Comparison of ENCODE assay signal across 8 cellular contexts in genomic region chr11:4539603-4540219, GRCh38. TPM values are rescaled to one million over a fixed set of nuclear protein-coding genes. Genes with fewer than 3 reads are reported as not detected.
A peak's percentile ranks its signal among the peaks of the same experiment; 100 is the strongest.
DNase-seq lines count a peak whose midpoint lies in the region; ATAC-seq and TF ChIP-seq lines count a peak whose summit lies in the region.

No MANE protein-coding gene starts in this region.

- BruUV-seq in PC-3 (replicated peaks; lab: Mats Ljungman, UMichigan), result no TSS peak

- H3K9me3 Mint-ChIP-seq in activated T-helper 2 cell treated with anti-CD3 and anti-CD28 coated beads, Interferon-gamma antibody, Interleukin-2, Interleukin-4, amounts not matched to agents 10 μg/mL and 5 μg/mL and 100 μg/mL, durations not matched to agents 14 hours and 24 hours and 36 hours, result no peaks in the 10 kb centered on the region

- H3K4me2 ChIP-seq in PC-3 (ENCODE audit: low read length) (no peak overlapping the region), parathyroid adenoma (ENCODE audit: low read length) (no peak overlapping the region)

- CTCF ChIA-PET in PC-3 (lab: Charles Lee), result interaction anchor here (1.0 to 1.2 kb wide), 2 partner anchors 352 to 355 kb away, joined by 3 to 18 read pairs; no protein-coding TSS in a partner anchor

- H3K4me1 Mint-ChIP-seq in activated T-helper 2 cell treated with anti-CD3 and anti-CD28 coated beads, Interferon-gamma antibody, Interleukin-2, Interleukin-4, amounts not matched to agents 10 μg/mL and 5 μg/mL and 100 μg/mL, durations not matched to agents 14 hours and 24 hours and 36 hours (ENCODE audit: low read depth), result no peaks in the 10 kb centered on the region

- POLR2A ChIA-PET in PC-3 (lab: Charles Lee; ENCODE audit: unreplicated experiment), result no interaction called here

- H3K27ac ChIP-seq in PC-3 (ENCODE audit: low read length) (no peak overlapping the region), parathyroid adenoma (no peak overlapping the region)

- H3K9ac ChIP-seq in PC-3 (ENCODE audit: low read length) (no peak overlapping the region), parathyroid adenoma (no peak overlapping the region)

- H3K79me2 ChIP-seq in PC-3 (ENCODE audit: low read length) (no peaks in the 10 kb centered on the region), parathyroid adenoma (no peaks in the 10 kb centered on the region)

- H2AFZ ChIP-seq in PC-3 (ENCODE audit: low read length), result no peak overlapping the region
- no peak overlapping the region for H2AFZ ChIP-seq in parathyroid adenoma

- H3K9me2 ChIP-seq in PC-3 (replicated peaks; ENCODE audit: low read length), result no peaks in the 10 kb centered on the region

- no peaks in the 10 kb centered on the region for H3K36me3 Mint-ChIP-seq in activated T-helper 2 cell treated with anti-CD3 and anti-CD28 coated beads, Interferon-gamma antibody, Interleukin-2, Interleukin-4, amounts not matched to agents 10 μg/mL and 5 μg/mL and 100 μg/mL, durations not matched to agents 14 hours and 24 hours and 36 hours (ENCODE audit: low read depth)

- H3K9me3 ChIP-seq in PC-3 (ENCODE audit: low read length) (no peaks in the 10 kb centered on the region), parathyroid adenoma (ENCODE audit: control insufficient read depth, low read length) (no peaks in the 10 kb centered on the region)

- H4K20me1 ChIP-seq in PC-3 (ENCODE audit: low read length), result no peaks in the 10 kb centered on the region

- intact Hi-C loops in PC-3 (cut with micrococcal nuclease), result loop anchor here (1.0 kb wide), 2 partner anchors 352 to 357 kb away; no protein-coding TSS in a partner anchor
- intact Hi-C loops in activated T-helper 2 cell treated with anti-CD3 and anti-CD28 coated beads, Interferon-gamma antibody, Interleukin-2, Interleukin-4, amounts not matched to agents 10 μg/mL and 5 μg/mL and 100 μg/mL, durations not matched to agents 14 hours and 24 hours and 36 hours (cut with micrococcal nuclease), result loop anchor here (1.0 kb wide), 1 partner anchor 352 kb away; no protein-coding TSS in a partner anchor

- H3K27me3 ChIP-seq in PC-3 (ENCODE audit: low read length) (no peaks in the 10 kb centered on the region), parathyroid adenoma (ENCODE audit: control insufficient read depth, insufficient read depth, low read length) (no peaks in the 10 kb centered on the region)

- peak; percentile 47 for ATAC-seq in HG02678 (IDR thresholded peaks at IDR 0.05; ENCODE audit: unreplicated experiment)
- peak; percentile 83 for ATAC-seq in PC-3
- no peak for ATAC-seq in HG02840 (IDR thresholded peaks at IDR 0.05; ENCODE audit: low FRiP score, unreplicated experiment)

- H3K4me1 ChIP-seq in PC-3 (ENCODE audit: insufficient read depth, low read length) (peaks cover 6% of the 10 kb centered on the region; the same call in 1 of the 2 replicates), parathyroid adenoma (no peaks in the 10 kb centered on the region)

- no peak overlapping the region for H3K4me3 Mint-ChIP-seq in activated T-helper 2 cell treated with anti-CD3 and anti-CD28 coated beads, Interferon-gamma antibody, Interleukin-2, Interleukin-4, amounts not matched to agents 10 μg/mL and 5 μg/mL and 100 μg/mL, durations not matched to agents 14 hours and 24 hours and 36 hours (ENCODE audit: low read depth)

- TF ChIP-seq CTCF in PC-3 (conservative IDR thresholded peaks at IDR 0.05; ENCODE audit: low read depth, low read length), result peak; percentile 84
- TF ChIP-seq CTCF in parathyroid adenoma (IDR thresholded peaks at IDR 0.05), result peak; percentile 61

- peaks cover 6% of the 10 kb centered on the region for H3K27me3 Mint-ChIP-seq in activated T-helper 2 cell treated with anti-CD3 and anti-CD28 coated beads, Interferon-gamma antibody, Interleukin-2, Interleukin-4, amounts not matched to agents 10 μg/mL and 5 μg/mL and 100 μg/mL, durations not matched to agents 14 hours and 24 hours and 36 hours (ENCODE audit: low read depth)

- H3K27ac Mint-ChIP-seq in activated T-helper 2 cell treated with anti-CD3 and anti-CD28 coated beads, Interferon-gamma antibody, Interleukin-2, Interleukin-4, amounts not matched to agents 10 μg/mL and 5 μg/mL and 100 μg/mL, durations not matched to agents 14 hours and 24 hours and 36 hours, result no peak overlapping the region

- H3K4me3 ChIP-seq in PC-3 (ENCODE audit: low read length) (no peak overlapping the region), parathyroid adenoma (ENCODE audit: low read depth, low read length) (no peak overlapping the region)

- H3F3A ChIP-seq in PC-3 (ENCODE audit: low read length, unreplicated experiment), result no peaks in the 10 kb centered on the region

- no peaks in the 10 kb centered on the region for H3K36me3 ChIP-seq in PC-3 (ENCODE audit: low read depth, low read length)
- no peaks in the 10 kb centered on the region for H3K36me3 ChIP-seq in parathyroid adenoma (ENCODE audit: control insufficient read depth, insufficient read depth, low read length)

- peak; percentile 19 for DNase-seq in NCI-H2107 (lab: John Stamatoyannopoulos, UW)
- DNase-seq in NCI-H2107 treated with DMSO at 0.1 percent for 48 hours (lab: John Stamatoyannopoulos, UW; ENCODE audit: unreplicated experiment), result no peak
- DNase-seq in PC-3, result peak; percentile 63
- peak; percentile 11 for DNase-seq in activated T-helper 2 cell treated with anti-CD3 and anti-CD28 coated beads, Interferon-gamma antibody, Interleukin-2, Interleukin-4, amounts not matched to agents 10 μg/mL and 5 μg/mL and 100 μg/mL, durations not matched to agents 14 hours and 24 hours and 36 hours (ENCODE audit: low spot score)
- peak; percentile 25 for DNase-seq in germinal center (ENCODE audit: low spot score)

RNA-seq across cellular contexts. Expression of gene OR52M1, which starts 5.3 kb away (rescaled TPM):
- not detected in 2 replicates for total RNA-seq in PC-3 (2014; rRNA removed)
- not detected in 2 replicates for total RNA-seq in activated T-helper 2 cell treated with anti-CD3 and anti-CD28 coated beads, Interferon-gamma antibody, Interleukin-2, Interleukin-4, amounts not matched to agents 10 μg/mL and 5 μg/mL and 100 μg/mL, durations not matched to agents 14 hours and 24 hours and 36 hours

RNA-seq across cellular contexts. Expression of gene OR52I2, which starts 41.8 kb away (rescaled TPM):
- total RNA-seq in PC-3 (2014; rRNA removed), result not detected in 2 replicates
- not detected in 2 replicates for total RNA-seq in activated T-helper 2 cell treated with anti-CD3 and anti-CD28 coated beads, Interferon-gamma antibody, Interleukin-2, Interleukin-4, amounts not matched to agents 10 μg/mL and 5 μg/mL and 100 μg/mL, durations not matched to agents 14 hours and 24 hours and 36 hours

RNA-seq across cellular contexts. Expression of gene OR52I1, which starts 54.1 kb away (rescaled TPM):
- not detected in 2 replicates for total RNA-seq in PC-3 (2014; rRNA removed)
- total RNA-seq in activated T-helper 2 cell treated with anti-CD3 and anti-CD28 coated beads, Interferon-gamma antibody, Interleukin-2, Interleukin-4, amounts not matched to agents 10 μg/mL and 5 μg/mL and 100 μg/mL, durations not matched to agents 14 hours and 24 hours and 36 hours, result not detected in 2 replicates

RNA-seq across cellular contexts. Expression of gene OR52K1, which starts 57.3 kb away (rescaled TPM):
- not detected in 2 replicates for total RNA-seq in PC-3 (2014; rRNA removed)
- total RNA-seq in activated T-helper 2 cell treated with anti-CD3 and anti-CD28 coated beads, Interferon-gamma antibody, Interleukin-2, Interleukin-4, amounts not matched to agents 10 μg/mL and 5 μg/mL and 100 μg/mL, durations not matched to agents 14 hours and 24 hours and 36 hours, result not detected in 2 replicates
